Comparison of ENCODE assay signal across 15 cellular contexts in the genomic region with DNA sequence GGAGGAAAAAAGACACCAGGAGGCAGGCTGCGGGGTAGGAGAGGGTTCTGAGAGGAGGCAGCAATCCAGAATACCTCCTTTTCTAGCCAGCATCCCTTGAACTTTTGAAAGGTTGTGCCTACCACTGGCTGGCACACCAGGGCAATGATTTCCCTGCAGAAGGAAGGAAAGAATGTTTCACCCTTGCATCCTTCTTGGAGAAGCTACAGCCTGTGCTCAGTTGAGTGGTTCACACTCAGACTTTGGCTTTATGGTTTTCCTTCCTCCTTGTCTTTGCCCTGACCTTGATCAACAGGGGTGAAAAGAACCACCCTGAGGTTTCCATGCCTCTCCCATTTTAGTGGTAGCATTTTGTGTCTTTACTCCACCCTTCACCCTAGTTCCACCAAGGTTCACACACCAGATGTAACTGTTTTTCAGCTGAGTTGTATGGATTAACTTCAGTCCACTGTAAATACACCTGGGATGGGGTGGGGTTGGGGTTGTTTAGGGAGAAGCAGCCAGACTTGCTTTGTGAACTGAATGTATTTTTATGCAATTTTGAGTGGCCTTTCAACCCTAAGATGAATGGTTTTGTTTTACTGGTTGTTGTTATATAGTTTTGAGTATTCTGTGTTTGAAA.
DNase-seq lines count a peak whose midpoint lies in the region; TF ChIP-seq lines count a peak whose summit lies in the region.
"Had no signal": no experiment of that assay in that cellular context is flagged by ENCODE, and none has a peak within 500 bp of the region (broad histone marks: within the 10 kb centered on the region; RNA-seq: fewer than 3 reads in every experiment).

No MANE protein-coding gene starts in this region.

- in situ Hi-C loops in KBM-7 (cut with MboI; ENCODE audit: low pct_unique_long_range_greater_than_20kb, low sequenced_read_pairs): no loop called here

- H3K4me3 ChIP-seq in AG04450 (ENCODE audit: low read depth, low read length) (no peak overlapping the region), SJCRH30 (no peak overlapping the region), fibroblast of villous mesenchyme (ENCODE audit: low read depth, low read length) (no peak overlapping the region)
- H3K4me3 ChIP-seq: skin epidermis had no signal

- TF ChIP-seq CTCF in AG04450 (IDR thresholded peaks at IDR 0.05; ENCODE audit: low read depth, low read length): no peak
- TF ChIP-seq CTCF in fibroblast of villous mesenchyme (IDR thresholded peaks at IDR 0.05; ENCODE audit: insufficient read depth, low read depth, low read length): no peak

- H3K27me3 ChIP-seq in AG04450 (ENCODE audit: control insufficient read depth, insufficient read depth, low read length) (no peaks in the 10 kb centered on the region), SJCRH30 (no peaks in the 10 kb centered on the region)

- H3K9me3 ChIP-seq in AG04450 (ENCODE audit: control insufficient read depth, insufficient read depth, low read length): no peaks in the 10 kb centered on the region; the same call in 1 of the 2 replicates
- no peaks in the 10 kb centered on the region for H3K9me3 ChIP-seq in SJCRH30 (replicated peaks)

- intact Hi-C loops in posterior cingulate gyrus (cut with DNase I): no loop called here

- peaks cover 73% of the 10 kb centered on the region for H3K4me1 ChIP-seq in SJCRH30

- CTCF ChIA-PET in AG04450 (lab: Charles Lee): interaction anchor here (1.1 to 3.1 kb wide), 4 partner anchors 12 to 16 kb away, joined by 3 to 16 read pairs (median 6); no protein-coding TSS in a partner anchor

- POLR2A ChIA-PET in AG04450 (lab: Yijun Ruan, JAX): no interaction called here

- peak overlapping the region; percentile 98 for H3K27ac ChIP-seq in AG04450 (ENCODE audit: low read depth, low read length)
- peak overlapping the region; percentile 89 for H3K27ac ChIP-seq in SJCRH30

- no peak for DNase-seq in AG04450 (ENCODE audit: low read depth, low spot score)
- DNase-seq in SJCRH30: no peak
- DNase-seq in fibroblast of villous mesenchyme (ENCODE audit: low read depth): peak; percentile 59
- DNase-seq in renal cortical epithelial cell (ENCODE audit: low read depth): peak; percentile 18
- DNase-seq in KBM-7: no peak
- DNase-seq in OCI-M2 (lab: John Stamatoyannopoulos, UW; ENCODE audit: unreplicated experiment): no peak
- DNase-seq in posterior cingulate gyrus: no peak
- no peak for DNase-seq in inferior parietal cortex (ENCODE audit: extremely low spot score)
- DNase-seq: cerebellar nuclear complex; DMS153; naive thymus-derived CD4-positive, alpha-beta T cell; NCI-H1105 treated with DMSO at 0.1 percent for 48 hours; NCI-H524 treated with DMSO at 0.1 percent for 48 hours; SHP77 had no signal

- no peaks in the 10 kb centered on the region for H3K36me3 ChIP-seq in SJCRH30

Comparison
In these comparisons a context has a peak if more than half of its experiments do, and no peak if none do; other contexts are left out.
1. DNase-seq: peak in fibroblast of villous mesenchyme (single experiment) and renal cortical epithelial cell (single experiment); none in AG04450 (single experiment), SJCRH30 (0 of 2), KBM-7 (single experiment), OCI-M2 (single experiment), posterior cingulate gyrus (0 of 10) and inferior parietal cortex (single experiment).